ENCODE assay signal across 16 cellular contexts in the genomic region with DNA sequence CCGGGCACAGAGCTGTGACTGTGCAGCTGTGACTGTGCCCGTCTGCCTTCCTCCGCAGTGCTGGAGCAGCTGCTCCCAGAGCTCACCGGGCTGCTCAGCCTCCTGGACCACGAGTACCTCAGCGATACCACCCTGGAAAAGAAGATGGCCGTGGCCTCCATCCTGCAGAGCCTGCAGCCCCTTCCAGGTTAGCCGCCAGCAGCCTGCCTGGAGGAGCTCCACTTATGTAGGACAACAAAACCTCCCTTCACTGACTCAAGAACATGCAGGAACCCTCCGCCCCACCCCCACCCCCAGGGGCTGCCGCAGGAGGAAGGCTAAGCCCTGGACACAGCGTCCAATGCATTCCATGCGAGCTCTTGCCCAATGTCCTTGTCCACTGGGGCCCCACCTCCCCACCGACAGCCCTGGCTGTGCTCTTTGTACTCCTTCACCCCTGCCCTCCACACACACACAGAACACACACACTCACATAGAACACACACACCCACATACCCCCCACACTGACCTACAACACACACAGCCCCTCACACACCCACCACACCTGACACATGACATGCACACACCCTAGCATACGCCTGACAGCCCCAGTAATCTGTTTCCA. TPM values are rescaled to one million over a fixed set of nuclear protein-coding genes. Genes with fewer than 3 reads are reported as not detected.
DNase-seq lines count a peak whose midpoint lies in the region; ATAC-seq and TF ChIP-seq lines count a peak whose summit lies in the region.
"Had no signal": no experiment of that assay in that cellular context is flagged by ENCODE, and none has a peak within 500 bp of the region (broad histone marks: within the 10 kb centered on the region; RNA-seq: fewer than 3 reads in every experiment).

No MANE protein-coding gene starts in this region.

- H3K4me3 ChIP-seq in right cardiac atrium (ENCODE audit: low read length) (no peak overlapping the region), upper lobe of right lung (no peak overlapping the region)

- H3K36me3 Mint-ChIP-seq in endothelial cell (ENCODE audit: low read depth, unreplicated experiment), result peaks cover 40% of the 10 kb centered on the region
- H3K36me3 Mint-ChIP-seq in neural crest cell (ENCODE audit: low read depth), result no peaks in the 10 kb centered on the region

- 53% methylated on average over 14 of the region's 14 CpGs for WGBS in right cardiac atrium

- ATAC-seq in right cardiac atrium (peak; percentile 48 to 75), upper lobe of right lung (peak; percentile 54), HG03196 (IDR thresholded peaks at IDR 0.05; ENCODE audit: unreplicated experiment) (no peak)
- ATAC-seq: SK-N-SH treated with all-trans-retinoic acid at 6 μM for 48 hours had no signal

- H3K27me3 ChIP-seq in right cardiac atrium (ENCODE audit: control insufficient read depth, insufficient read depth), result no peaks in the 10 kb centered on the region
- no peaks in the 10 kb centered on the region for H3K27me3 ChIP-seq in upper lobe of right lung

- H3K9me3 Mint-ChIP-seq in endothelial cell (ENCODE audit: unreplicated experiment) (no peaks in the 10 kb centered on the region), neural crest cell (no peaks in the 10 kb centered on the region)
- H3K9me3 Mint-ChIP-seq: dendritic cell treated with granulocyte-macrophage colony-stimulating factor and Interleukin-4, amounts not matched to agents 40 ng/mL and 50 ng/mL, for 4 days had no signal

- intact Hi-C loops in right cardiac atrium (cut with DNase I) (no loop called here), upper lobe of right lung (cut with DNase I) (no loop called here)

- H3K36me3 ChIP-seq in upper lobe of right lung, result no peaks in the 10 kb centered on the region
- H3K36me3 ChIP-seq: neutrophil had no signal

- H3K27ac ChIP-seq in right cardiac atrium (ENCODE audit: low read length), result peak overlapping the region; percentile 50
- H3K27ac ChIP-seq in upper lobe of right lung, result peak overlapping the region; percentile 71
- H3K27ac ChIP-seq: neutrophil had no signal

- H3K4me1 Mint-ChIP-seq in endothelial cell (ENCODE audit: unreplicated experiment), result peaks cover 84% of the 10 kb centered on the region
- peaks cover 7% of the 10 kb centered on the region for H3K4me1 Mint-ChIP-seq in neural crest cell

- H3K4me3 Mint-ChIP-seq in endothelial cell (ENCODE audit: unreplicated experiment), result peak overlapping the region; percentile 86
- no peak overlapping the region for H3K4me3 Mint-ChIP-seq in neural crest cell
- H3K4me3 Mint-ChIP-seq: dendritic cell treated with granulocyte-macrophage colony-stimulating factor and Interleukin-4, amounts not matched to agents 40 ng/mL and 50 ng/mL, for 4 days had no signal

- no peak for TF ChIP-seq CTCF in endothelial cell (IDR thresholded peaks at IDR 0.05; ENCODE audit: unreplicated experiment)
- no peak for TF ChIP-seq CTCF in neural crest cell (conservative IDR thresholded peaks at IDR 0.05)
- TF ChIP-seq CTCF in upper lobe of right lung (IDR thresholded peaks at IDR 0.05), result no peak

- DNase-seq in endothelial cell (ENCODE audit: low spot score) (no peak), right cardiac atrium (peak; percentile 58 to 79 (median 71)), neural crest cell (ENCODE audit: low read depth, low spot score) (no peak), upper lobe of right lung (no peak), LoVo (ENCODE audit: low spot score) (no peak), DMS114 treated with DMSO at 0.1 percent for 48 hours (lab: John Stamatoyannopoulos, UW; ENCODE audit: unreplicated experiment) (no peak)
- DNase-seq: activated CD8-positive, alpha-beta memory T cell treated with anti-CD3 and anti-CD28 coated beads, Interleukin-2, amount 50 U/mL, for 4 hours; activated effector memory CD4-positive, alpha-beta T cell treated with Interleukin-2 at 50 U/mL for 16 hours; DMS79 treated with DMSO at 0.1 percent for 48 hours; kidney glomerular epithelial cell; NCI-H526; RPMI8226 had no signal

- peak overlapping the region; percentile 98 for H3K27ac Mint-ChIP-seq in endothelial cell (ENCODE audit: unreplicated experiment)
- H3K27ac Mint-ChIP-seq in neural crest cell (ENCODE audit: unreplicated experiment), result peak overlapping the region; percentile 67
- H3K27ac Mint-ChIP-seq: dendritic cell treated with granulocyte-macrophage colony-stimulating factor and Interleukin-4, amounts not matched to agents 40 ng/mL and 50 ng/mL, for 4 days had no signal

- peaks cover 12% of the 10 kb centered on the region for H3K27me3 Mint-ChIP-seq in endothelial cell (ENCODE audit: unreplicated experiment)
- no peaks in the 10 kb centered on the region for H3K27me3 Mint-ChIP-seq in neural crest cell (ENCODE audit: low read depth)

- no peaks in the 10 kb centered on the region for H3K9me3 ChIP-seq in right cardiac atrium (ENCODE audit: control insufficient read depth, low read length)
- H3K9me3 ChIP-seq in upper lobe of right lung, result no peaks in the 10 kb centered on the region
- H3K9me3 ChIP-seq: neutrophil had no signal

- H3K4me1 ChIP-seq in right cardiac atrium (ENCODE audit: control insufficient read depth, insufficient read depth, low read length), result peaks cover 26% of the 10 kb centered on the region
- H3K4me1 ChIP-seq in upper lobe of right lung, result peaks cover 17% of the 10 kb centered on the region

RNA-seq across cellular contexts. Expression of a gene that starts 27.9 kb away (rescaled TPM):
- total RNA-seq in endothelial cell (ENCODE audit: unreplicated experiment) (393 TPM), right cardiac atrium (10 to 100 TPM; 36.9 to 59.7 (median 42.7) TPM), neural crest cell (11.6 and 13.9 TPM in 2 replicates), upper lobe of right lung (32.7 TPM)
- polyA plus RNA-seq in right cardiac atrium, result 26.2 TPM

RNA-seq across cellular contexts. Expression of a gene that starts 45.7 kb away (rescaled TPM):
- total RNA-seq in endothelial cell (ENCODE audit: unreplicated experiment), result 51.1 TPM
- 10 to 100 TPM in 1 of 4 donors, 1 to 10 TPM in 3; 9.1 to 11.3 (median 9.4) TPM for total RNA-seq in right cardiac atrium
- 4.8 TPM for polyA plus RNA-seq in right cardiac atrium
- 28.8 and 29.2 TPM in 2 replicates for total RNA-seq in neural crest cell
- 23.9 TPM for total RNA-seq in upper lobe of right lung

RNA-seq across cellular contexts. Expression of a gene that starts 58.3 kb away (rescaled TPM):
- total RNA-seq in endothelial cell (ENCODE audit: unreplicated experiment), result 18.3 TPM
- 1 to 10 TPM; 4.7 to 7.0 (median 6.2) TPM for total RNA-seq in right cardiac atrium
- polyA plus RNA-seq in right cardiac atrium, result 3.7 TPM
- total RNA-seq in neural crest cell, result 22.0 and 22.9 TPM in 2 replicates
- total RNA-seq in upper lobe of right lung, result 6.6 TPM

Comparison
In these comparisons a context has a peak if more than half of its experiments do, and no peak if none do; other contexts are left out.
1. DNase-seq: peak in right cardiac atrium (3 of 3); none in endothelial cell (single experiment), neural crest cell (single experiment), upper lobe of right lung (single experiment), LoVo (single experiment) and DMS114 treated with DMSO at 0.1 percent for 48 hours (single experiment).